Comparison of ENCODE assay signal across 1 cellular context in the genomic region with DNA sequence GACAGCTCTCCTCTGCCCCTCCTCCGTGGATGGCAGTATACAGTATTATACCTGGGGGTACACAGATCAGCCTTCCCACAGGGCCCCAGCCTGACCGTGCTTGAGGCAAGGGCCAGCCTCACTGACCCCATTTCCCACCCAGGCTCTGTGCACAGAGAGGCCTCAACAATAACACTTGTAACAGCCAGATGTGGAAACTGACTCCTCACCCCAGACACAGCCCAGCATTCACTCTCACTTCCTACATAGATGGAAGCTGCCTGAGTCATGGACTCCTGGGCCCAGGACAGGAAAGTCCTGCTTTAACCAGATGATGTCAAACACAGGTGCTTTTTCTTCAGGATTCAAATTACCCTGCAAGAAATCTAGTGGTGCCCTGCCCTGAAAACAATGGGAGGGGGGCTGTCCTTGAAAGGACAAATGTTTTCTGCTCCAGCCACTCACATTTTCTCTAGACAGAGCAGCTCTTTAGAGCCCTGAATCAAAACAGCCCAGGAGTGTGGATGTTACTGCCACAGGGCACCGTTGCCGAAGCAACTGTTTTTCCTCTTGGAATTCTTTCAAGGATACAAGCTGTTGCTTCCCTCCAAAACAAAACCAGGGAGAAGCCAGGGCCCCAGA.
TF ChIP-seq lines count a peak whose summit lies in the region.

No MANE protein-coding gene starts in this region.

TF ChIP-seq in H1, 55 proteins besides CTCF, POLR2A, EP300 and RAD21:
- TF ChIP-seq TBP (IDR thresholded peaks at IDR 0.05; ENCODE audit: low read depth, low read length): no peak
- 0 out of 2 replicates have a peak, but pooled peaks have one; percentile 7 for TF ChIP-seq POLR2AphosphoS5 (IDR thresholded peaks at IDR 0.05; ENCODE audit: low read depth, low read length)
